9 cellular contexts compared by ENCODE assay signal in genomic region chr2:71071681-71072398, GRCh38. TPM values are rescaled to one million over a fixed set of nuclear protein-coding genes. Genes with fewer than 3 reads are reported as not detected.
DNase-seq lines count a peak whose midpoint lies in the region; ATAC-seq and TF ChIP-seq lines count a peak whose summit lies in the region.
"Had no signal": no experiment of that assay in that cellular context is flagged by ENCODE, and none has a peak within 500 bp of the region (broad histone marks: within the 10 kb centered on the region; RNA-seq: fewer than 3 reads in every experiment).

No MANE protein-coding gene starts in this region.

- DNase-seq in activated T-helper 2 cell treated with anti-CD3 and anti-CD28 coated beads, Interferon-gamma antibody, Interleukin-2, Interleukin-4, amounts not matched to agents 10 μg/mL and 5 μg/mL and 100 μg/mL, durations not matched to agents 14 hours and 24 hours and 36 hours (ENCODE audit: low spot score) = peak; percentile 28
- DNase-seq in mesenchymal stem cell (no peak), NCI-H1092 (lab: John Stamatoyannopoulos, UW) (no peak), GM03348 (ENCODE audit: low spot score) (no peak)

- H2BK120ac ChIP-seq in mesenchymal stem cell (ENCODE audit: low read depth, low read length) = peak overlapping the region; percentile 51

- no peaks in the 10 kb centered on the region for H3K27me3 ChIP-seq in OCI-LY1 (ENCODE audit: insufficient read depth, low read length)
- no peaks in the 10 kb centered on the region for H3K27me3 ChIP-seq in mesenchymal stem cell (ENCODE audit: control insufficient read depth in 1 of 2, insufficient read depth in 1 of 2, low read length in 2 of 2)
- H3K27me3 ChIP-seq in thymus (ENCODE audit: control insufficient read depth, insufficient read depth) = no peaks in the 10 kb centered on the region
- H3K27me3 ChIP-seq: heart right ventricle had no signal

- 0 out of 2 replicates have a peak, but pooled peaks cover 4% of the 10 kb centered on the region for H3F3A ChIP-seq in OCI-LY1 (ENCODE audit: insufficient read depth, low read length)

- 97% methylated on average over 14 of the region's 14 CpGs for WGBS in mesenchymal stem cell
- 42% methylated on average over 14 of the region's 14 CpGs for WGBS in thymus

- H3K4ac ChIP-seq in mesenchymal stem cell (ENCODE audit: low read depth in 1 of 2, low read length in 2 of 2) = no peak overlapping the region

- no peak overlapping the region for H2AK5ac ChIP-seq in mesenchymal stem cell (ENCODE audit: low read length, severe bottlenecking)

- H4K8ac ChIP-seq in mesenchymal stem cell (ENCODE audit: low read length) = no peak overlapping the region

- H3K18ac ChIP-seq in mesenchymal stem cell (ENCODE audit: low read depth in 1 of 2, low read length in 2 of 2) = no peak overlapping the region

- H3K36me3 Mint-ChIP-seq in activated T-helper 2 cell treated with anti-CD3 and anti-CD28 coated beads, Interferon-gamma antibody, Interleukin-2, Interleukin-4, amounts not matched to agents 10 μg/mL and 5 μg/mL and 100 μg/mL, durations not matched to agents 14 hours and 24 hours and 36 hours (ENCODE audit: low read depth) = peaks cover 39% of the 10 kb centered on the region

- H3K4me1 ChIP-seq in OCI-LY1 (ENCODE audit: insufficient read depth, low read length, severe bottlenecking) (peaks cover 50% of the 10 kb centered on the region), mesenchymal stem cell (ENCODE audit: control insufficient read depth, insufficient read depth, low read depth, low read length) (peaks cover 18% of the 10 kb centered on the region), thymus (ENCODE audit: control insufficient read depth, insufficient read depth, low read length) (peaks cover 10% of the 10 kb centered on the region)

- no peak overlapping the region for H3K23ac ChIP-seq in mesenchymal stem cell (ENCODE audit: low read length in 2 of 2)

- intact Hi-C loops in activated T-helper 2 cell treated with anti-CD3 and anti-CD28 coated beads, Interferon-gamma antibody, Interleukin-2, Interleukin-4, amounts not matched to agents 10 μg/mL and 5 μg/mL and 100 μg/mL, durations not matched to agents 14 hours and 24 hours and 36 hours (cut with micrococcal nuclease) = no loop called here

- no peaks in the 10 kb centered on the region for H3K9me3 Mint-ChIP-seq in activated T-helper 2 cell treated with anti-CD3 and anti-CD28 coated beads, Interferon-gamma antibody, Interleukin-2, Interleukin-4, amounts not matched to agents 10 μg/mL and 5 μg/mL and 100 μg/mL, durations not matched to agents 14 hours and 24 hours and 36 hours

- H2BK15ac ChIP-seq in mesenchymal stem cell (ENCODE audit: low read depth, poor library complexity, severe bottlenecking) = no peak overlapping the region

- no peaks in the 10 kb centered on the region for H4K20me1 ChIP-seq in OCI-LY1 (ENCODE audit: insufficient read depth, low read length)

- TF ChIP-seq CTCF in GM12873 (IDR thresholded peaks at IDR 0.05; ENCODE audit: insufficient read depth, low read depth, low read length, missing control alignments) = peak; percentile 54
- TF ChIP-seq CTCF in OCI-LY1 (IDR thresholded peaks at IDR 0.05; ENCODE audit: low read length) = peak; percentile 55

- H3K9ac ChIP-seq in OCI-LY1 (ENCODE audit: low read length) (peak overlapping the region; percentile 16; the same call in 1 of the 2 replicates), mesenchymal stem cell (ENCODE audit: low read length) (peak overlapping the region; percentile 19)

- H2BK5ac ChIP-seq in mesenchymal stem cell (ENCODE audit: low read depth, low read length, poor library complexity, severe bottlenecking) = no peak overlapping the region

- H3K4me3 Mint-ChIP-seq in activated T-helper 2 cell treated with anti-CD3 and anti-CD28 coated beads, Interferon-gamma antibody, Interleukin-2, Interleukin-4, amounts not matched to agents 10 μg/mL and 5 μg/mL and 100 μg/mL, durations not matched to agents 14 hours and 24 hours and 36 hours (ENCODE audit: low read depth) = peak overlapping the region; percentile 69

- no peaks in the 10 kb centered on the region for H3K9me2 ChIP-seq in OCI-LY1 (ENCODE audit: low read depth, low read length)

- H3K27ac Mint-ChIP-seq in activated T-helper 2 cell treated with anti-CD3 and anti-CD28 coated beads, Interferon-gamma antibody, Interleukin-2, Interleukin-4, amounts not matched to agents 10 μg/mL and 5 μg/mL and 100 μg/mL, durations not matched to agents 14 hours and 24 hours and 36 hours = peak overlapping the region; percentile 78

- H3K4me1 Mint-ChIP-seq in activated T-helper 2 cell treated with anti-CD3 and anti-CD28 coated beads, Interferon-gamma antibody, Interleukin-2, Interleukin-4, amounts not matched to agents 10 μg/mL and 5 μg/mL and 100 μg/mL, durations not matched to agents 14 hours and 24 hours and 36 hours (ENCODE audit: low read depth) = peaks cover 47% of the 10 kb centered on the region

- peak; percentile 38 for ATAC-seq in HG02588 (IDR thresholded peaks at IDR 0.05; ENCODE audit: unreplicated experiment)
- ATAC-seq: heart right ventricle had no signal

- H3K9me3 ChIP-seq in OCI-LY1 (ENCODE audit: low read length) (no peaks in the 10 kb centered on the region), mesenchymal stem cell (ENCODE audit: control insufficient read depth, low read length) (no peaks in the 10 kb centered on the region), thymus (ENCODE audit: control insufficient read depth) (no peaks in the 10 kb centered on the region)
- H3K9me3 ChIP-seq: heart right ventricle had no signal

- H2AFZ ChIP-seq in OCI-LY1 (ENCODE audit: low read length) = no peak overlapping the region
- no peak overlapping the region for H2AFZ ChIP-seq in mesenchymal stem cell (ENCODE audit: low read depth, low read length)

- H3K79me2 ChIP-seq in OCI-LY1 (ENCODE audit: insufficient read depth, low read length) = no peaks in the 10 kb centered on the region

- peak overlapping the region; percentile 21 for H3K4me3 ChIP-seq in OCI-LY1 (ENCODE audit: low read depth, low read length, poor library complexity, severe bottlenecking)
- no peak overlapping the region for H3K4me3 ChIP-seq in mesenchymal stem cell (ENCODE audit: insufficient read depth in 1 of 2, low read depth in 1 of 2, low read length in 2 of 2)
- no peak overlapping the region for H3K4me3 ChIP-seq in thymus (ENCODE audit: low read length)

- no peak overlapping the region for H3K14ac ChIP-seq in mesenchymal stem cell (ENCODE audit: low read length in 2 of 2)

- no peaks in the 10 kb centered on the region for H3K27me3 Mint-ChIP-seq in activated T-helper 2 cell treated with anti-CD3 and anti-CD28 coated beads, Interferon-gamma antibody, Interleukin-2, Interleukin-4, amounts not matched to agents 10 μg/mL and 5 μg/mL and 100 μg/mL, durations not matched to agents 14 hours and 24 hours and 36 hours (ENCODE audit: low read depth)

- H3K4me2 ChIP-seq in OCI-LY1 (ENCODE audit: low read length) (peak overlapping the region; percentile 89; the same call in 1 of the 2 replicates), mesenchymal stem cell (ENCODE audit: low read length, poor library complexity, severe bottlenecking) (no peak overlapping the region)

- no peak overlapping the region for H4K91ac ChIP-seq in mesenchymal stem cell (ENCODE audit: low read length)

- H3K27ac ChIP-seq in OCI-LY1 (ENCODE audit: low read depth, low read length, poor library complexity, severe bottlenecking) (peak overlapping the region; percentile 70), mesenchymal stem cell (ENCODE audit: low read length, poor library complexity, severe bottlenecking) (no peak overlapping the region), thymus (ENCODE audit: low read depth) (peak overlapping the region; percentile 22)

- peaks cover 32% of the 10 kb centered on the region for H3K36me3 ChIP-seq in OCI-LY1 (ENCODE audit: insufficient read depth, low read length)
- peaks cover 44 to 61% of the 10 kb centered on the region in 2 experiments for H3K36me3 ChIP-seq in mesenchymal stem cell (ENCODE audit: control insufficient read depth in 1 of 2, insufficient read depth in 2 of 2, low read depth in 1 of 2, low read length in 2 of 2)
- H3K36me3 ChIP-seq in thymus (ENCODE audit: control insufficient read depth, insufficient read depth) = peaks cover 35% of the 10 kb centered on the region

- H3K79me1 ChIP-seq in mesenchymal stem cell (replicated peaks; ENCODE audit: low read length, poor library complexity, severe bottlenecking) = peaks cover 40% of the 10 kb centered on the region

- H2BK12ac ChIP-seq in mesenchymal stem cell (ENCODE audit: low read length in 2 of 2) = no peak overlapping the region

RNA-seq across cellular contexts. Expression of gene NAGK, which starts 3.4 kb away (rescaled TPM):
- 59.3 and 62.4 TPM in 2 replicates for total RNA-seq in activated T-helper 2 cell treated with anti-CD3 and anti-CD28 coated beads, Interferon-gamma antibody, Interleukin-2, Interleukin-4, amounts not matched to agents 10 μg/mL and 5 μg/mL and 100 μg/mL, durations not matched to agents 14 hours and 24 hours and 36 hours
- 154 TPM for polyA plus RNA-seq in mesenchymal stem cell (2013, experiment 1 of 2)
- 167 TPM for polyA plus RNA-seq in mesenchymal stem cell (2013, experiment 2 of 2)
- polyA plus RNA-seq in thymus = 206 TPM

RNA-seq across cellular contexts. Expression of gene MCEE, which starts 58.2 kb away (rescaled TPM):
- total RNA-seq in activated T-helper 2 cell treated with anti-CD3 and anti-CD28 coated beads, Interferon-gamma antibody, Interleukin-2, Interleukin-4, amounts not matched to agents 10 μg/mL and 5 μg/mL and 100 μg/mL, durations not matched to agents 14 hours and 24 hours and 36 hours = 12.8 and 14.3 TPM in 2 replicates
- polyA plus RNA-seq in mesenchymal stem cell (2013, experiment 1 of 2) = 23.3 TPM
- polyA plus RNA-seq in mesenchymal stem cell (2013, experiment 2 of 2) = 21.9 TPM
- polyA plus RNA-seq in thymus = 28.9 TPM

RNA-seq across cellular contexts. Expression of gene MPHOSPH10, which starts 58.6 kb away (rescaled TPM):
- 52.3 and 54.3 TPM in 2 replicates for total RNA-seq in activated T-helper 2 cell treated with anti-CD3 and anti-CD28 coated beads, Interferon-gamma antibody, Interleukin-2, Interleukin-4, amounts not matched to agents 10 μg/mL and 5 μg/mL and 100 μg/mL, durations not matched to agents 14 hours and 24 hours and 36 hours
- polyA plus RNA-seq in mesenchymal stem cell (2013, experiment 1 of 2) = 35.2 TPM
- polyA plus RNA-seq in mesenchymal stem cell (2013, experiment 2 of 2) = 33.6 TPM
- 42.2 TPM for polyA plus RNA-seq in thymus
